In genomic region chr1:99268021-99268420, GRCh38 we compare ENCODE assay signal across 2 cellular contexts.
TF ChIP-seq lines count a peak whose summit lies in the region.

No MANE protein-coding gene starts in this region.

TF ChIP-seq in IMR-90, 13 proteins besides CTCF, POLR2A, EP300 and RAD21:
- TF ChIP-seq RFX5 (IDR thresholded peaks at IDR 0.05; ENCODE audit: low read depth, low read length) (no peak), BHLHE40 (IDR thresholded peaks at IDR 0.05; ENCODE audit: low read depth, low read length) (no peak), CEBPB (IDR thresholded peaks at IDR 0.05; ENCODE audit: low read depth, low read length) (no peak), MAFK (IDR thresholded peaks at IDR 0.05; ENCODE audit: low read depth, low read length) (no peak), MXI1 (IDR thresholded peaks at IDR 0.05; ENCODE audit: borderline replicate concordance, low read depth, low read length) (no peak), CHD1 (IDR thresholded peaks at IDR 0.05; ENCODE audit: low read depth, low read length) (no peak), FOS (IDR thresholded peaks at IDR 0.05; ENCODE audit: low read depth, low read length) (no peak), NFE2L2 (IDR thresholded peaks at IDR 0.05; ENCODE audit: low read depth, low read length) (no peak), MAZ (IDR thresholded peaks at IDR 0.05; ENCODE audit: borderline replicate concordance, low read depth, low read length) (no peak), USF2 (IDR thresholded peaks at IDR 0.05; ENCODE audit: low read depth, low read length) (no peak)
- TF ChIP-seq, protein P1, sequence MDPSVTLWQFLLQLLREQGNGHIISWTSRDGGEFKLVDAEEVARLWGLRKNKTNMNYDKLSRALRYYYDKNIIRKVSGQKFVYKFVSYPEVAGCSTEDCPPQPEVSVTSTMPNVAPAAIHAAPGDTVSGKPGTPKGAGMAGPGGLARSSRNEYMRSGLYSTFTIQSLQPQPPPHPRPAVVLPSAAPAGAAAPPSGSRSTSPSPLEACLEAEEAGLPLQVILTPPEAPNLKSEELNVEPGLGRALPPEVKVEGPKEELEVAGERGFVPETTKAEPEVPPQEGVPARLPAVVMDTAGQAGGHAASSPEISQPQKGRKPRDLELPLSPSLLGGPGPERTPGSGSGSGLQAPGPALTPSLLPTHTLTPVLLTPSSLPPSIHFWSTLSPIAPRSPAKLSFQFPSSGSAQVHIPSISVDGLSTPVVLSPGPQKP (IDR thresholded peaks at IDR 0.05; ENCODE audit: borderline replicate concordance, low read depth, low read length), result no peak

TF ChIP-seq in endothelial cell of umbilical vein, 7 proteins besides CTCF, POLR2A, EP300 and RAD21:
- TF ChIP-seq, protein P2, sequence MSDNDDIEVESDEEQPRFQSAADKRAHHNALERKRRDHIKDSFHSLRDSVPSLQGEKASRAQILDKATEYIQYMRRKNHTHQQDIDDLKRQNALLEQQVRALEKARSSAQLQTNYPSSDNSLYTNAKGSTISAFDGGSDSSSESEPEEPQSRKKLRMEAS (IDR thresholded peaks at IDR 0.05; ENCODE audit: insufficient read depth, insufficient read length), result no peak
- TF ChIP-seq FOS (IDR thresholded peaks at IDR 0.05; ENCODE audit: borderline replicate concordance, insufficient read depth, low read length) (no peak), EZH2 (IDR thresholded peaks at IDR 0.05; ENCODE audit: borderline replicate concordance, low read depth, low read length, severe bottlenecking) (no peak), JUN (IDR thresholded peaks at IDR 0.05; ENCODE audit: borderline replicate concordance, insufficient read depth, insufficient read length, low read depth) (no peak), GATA2 (IDR thresholded peaks at IDR 0.05; ENCODE audit: insufficient read depth, insufficient read length, low read depth, low read length) (no peak), POLR2AphosphoS5 (IDR thresholded peaks at IDR 0.05; ENCODE audit: insufficient read depth, low read depth, low read length) (no peak), MYC (IDR thresholded peaks at IDR 0.05; ENCODE audit: low read depth, low read length) (no peak)
TF ChIP-seq in endothelial cell of umbilical vein: peak in this region for 0.
